In genomic region chr1:211902624-211903291, GRCh38 we compare ENCODE assay signal across 18 cellular contexts.
DNase-seq lines count a peak whose midpoint lies in the region; TF ChIP-seq lines count a peak whose summit lies in the region.
"Had no signal": no experiment of that assay in that cellular context is flagged by ENCODE, and none has a peak within 500 bp of the region (broad histone marks: within the 10 kb centered on the region; RNA-seq: fewer than 3 reads in every experiment).

No MANE protein-coding gene starts in this region.

- H3K4me3 ChIP-seq in GM06990 (replicated peaks; ENCODE audit: low read depth, low read length) = no peak overlapping the region
- H3K4me3 ChIP-seq in hepatocyte = no peak overlapping the region
- no peak overlapping the region for H3K4me3 ChIP-seq in liver (ENCODE audit: low read depth in 1 of 3, low read length in 3 of 3)
- H3K4me3 ChIP-seq in left ventricle myocardium inferior = no peak overlapping the region
- no peak overlapping the region for H3K4me3 ChIP-seq in SJCRH30
- H3K4me3 ChIP-seq: GM23338 had no signal

- H2AFZ ChIP-seq in hepatocyte = no peak overlapping the region
- H2AFZ ChIP-seq: GM23338 had no signal

- TF ChIP-seq CTCF in GM06990 (IDR thresholded peaks at IDR 0.05; ENCODE audit: insufficient read depth, low read length, poor library complexity, severe bottlenecking) = no peak
- TF ChIP-seq CTCF in hepatocyte (IDR thresholded peaks at IDR 0.05; ENCODE audit: poor library complexity) = no peak
- TF ChIP-seq CTCF in liver (IDR thresholded peaks at IDR 0.05; ENCODE audit: low read depth, low read length, missing input control) = no peak
- TF ChIP-seq CTCF in left ventricle myocardium inferior (IDR thresholded peaks at IDR 0.05; ENCODE audit: borderline replicate concordance) = no peak

- WGBS in hepatocyte (ENCODE audit: low lambda C conversion rate, missing lambda C conversion rate) = 93% methylated on average over 4 of the region's 4 CpGs
- WGBS in liver = 44% methylated on average over 4 of the region's 4 CpGs

- peak; percentile 18 for DNase-seq in GM06990 (ENCODE audit: extremely low read depth, insufficient read length)
- DNase-seq in RPMI8226 = peak; percentile 76
- no peak for DNase-seq in hepatocyte (ENCODE audit: low spot score)
- DNase-seq in caudate nucleus (lab: John Stamatoyannopoulos, UW) = no peak
- DNase-seq in left ventricle myocardium inferior = no peak
- DNase-seq in SJCRH30 = no peak
- no peak for DNase-seq in activated CD8-positive, alpha-beta memory T cell treated with anti-CD3 and anti-CD28 coated beads, Interleukin-2, amount 50 U/mL, for 4 hours
- DNase-seq: CD4-positive, alpha-beta T cell; CD8-positive, alpha-beta memory T cell; DMS 273 treated with DMSO at 0.1 percent for 48 hours; DMS79; EL; GDM1; H9 had no signal

- intact Hi-C loops in left ventricle myocardium inferior (cut with micrococcal nuclease) = no loop called here

- no peak overlapping the region for H3K9ac ChIP-seq in liver (ENCODE audit: low read depth in 1 of 2, low read length in 2 of 2)
- H3K9ac ChIP-seq: BLaER1 treated with 17β-estradiol and CSF1 and Interleukin-3, amounts not matched to agents 10 nM and 100 nM had no signal

- no peaks in the 10 kb centered on the region for H3K27me3 ChIP-seq in GM06990 (replicated peaks; ENCODE audit: control insufficient read depth, insufficient read depth, low read length)
- H3K27me3 ChIP-seq in hepatocyte = no peaks in the 10 kb centered on the region
- H3K27me3 ChIP-seq in liver (ENCODE audit: control insufficient read depth in 4 of 4, insufficient read depth in 4 of 4, low read length in 3 of 4) = no peaks in the 10 kb centered on the region
- peaks cover 8% of the 10 kb centered on the region for H3K27me3 ChIP-seq in left ventricle myocardium inferior (ENCODE audit: low read depth)
- H3K27me3 ChIP-seq in SJCRH30 = no peaks in the 10 kb centered on the region; the same call in 1 of the 2 replicates
- H3K27me3 ChIP-seq: BLaER1 treated with 17β-estradiol and CSF1 and Interleukin-3, amounts not matched to agents 10 nM and 100 nM had no signal

- H3K4me1 ChIP-seq in hepatocyte (ENCODE audit: insufficient read depth) = no peaks in the 10 kb centered on the region
- peaks cover 4 to 19% (median 15%) of the 10 kb centered on the region in 4 donors for H3K4me1 ChIP-seq in liver (ENCODE audit: control insufficient read depth in 4 of 4, insufficient read depth in 4 of 4, low read length in 3 of 4)
- no peaks in the 10 kb centered on the region for H3K4me1 ChIP-seq in left ventricle myocardium inferior
- peaks cover 2% of the 10 kb centered on the region for H3K4me1 ChIP-seq in SJCRH30

- no peaks in the 10 kb centered on the region for H3K9me3 ChIP-seq in hepatocyte (ENCODE audit: low read depth)
- H3K9me3 ChIP-seq in liver (ENCODE audit: control insufficient read depth in 4 of 4, low read length in 3 of 4) = no peaks in the 10 kb centered on the region
- no peaks in the 10 kb centered on the region for H3K9me3 ChIP-seq in left ventricle myocardium inferior (replicated peaks)
- no peaks in the 10 kb centered on the region for H3K9me3 ChIP-seq in SJCRH30 (replicated peaks)

- H3K27ac ChIP-seq in hepatocyte = peak overlapping the region; percentile 64
- peak overlapping the region; percentile 94 to 98 for H3K27ac ChIP-seq in liver (ENCODE audit: low read depth in 1 of 2, low read length in 2 of 2)
- H3K27ac ChIP-seq in caudate nucleus (ENCODE audit: low read depth, low read length) = no peak overlapping the region
- H3K27ac ChIP-seq in left ventricle myocardium inferior (replicated peaks) = no peak overlapping the region
- H3K27ac ChIP-seq in SJCRH30 = no peak overlapping the region
- H3K27ac ChIP-seq: 22Rv1; BLaER1 treated with 17β-estradiol and CSF1 and Interleukin-3, amounts not matched to agents 10 nM and 100 nM had no signal

- H3K79me2 ChIP-seq in hepatocyte = no peaks in the 10 kb centered on the region

- no peak overlapping the region for H3K4me2 ChIP-seq in hepatocyte
- H3K4me2 ChIP-seq: BLaER1 treated with 17β-estradiol and CSF1 and Interleukin-3, amounts not matched to agents 10 nM and 100 nM; GM23338 had no signal

- no peak for TF ChIP-seq RAD21 in liver (IDR thresholded peaks at IDR 0.05)

- H4K20me1 ChIP-seq in hepatocyte (ENCODE audit: insufficient read depth, poor library complexity, severe bottlenecking) = no peaks in the 10 kb centered on the region
- H4K20me1 ChIP-seq: BLaER1 treated with 17β-estradiol and CSF1 and Interleukin-3, amounts not matched to agents 10 nM and 100 nM had no signal

- H3K36me3 ChIP-seq in GM06990 (ENCODE audit: control insufficient read depth, insufficient read depth, low read length) (no peaks in the 10 kb centered on the region), hepatocyte (replicated peaks; ENCODE audit: insufficient read depth, low read depth) (no peaks in the 10 kb centered on the region), liver (ENCODE audit: control insufficient read depth in 4 of 4, insufficient read depth in 3 of 4, low read depth in 1 of 4, low read length in 3 of 4) (no peaks in the 10 kb centered on the region), left ventricle myocardium inferior (no peaks in the 10 kb centered on the region), SJCRH30 (no peaks in the 10 kb centered on the region)

- H3K9me2 ChIP-seq in hepatocyte (replicated peaks; ENCODE audit: insufficient read depth) = no peaks in the 10 kb centered on the region

TF ChIP-seq in liver, 16 proteins besides CTCF, POLR2A, EP300 and RAD21:
- no peak for TF ChIP-seq TAF1 (conservative IDR thresholded peaks at IDR 0.05)

Comparison
In these comparisons a context has a peak if more than half of its experiments do, and no peak if none do; other contexts are left out.
1. DNase-seq: peak in GM06990 (single experiment) and RPMI8226 (single experiment); none in hepatocyte (single experiment), caudate nucleus (0 of 61), left ventricle myocardium inferior (single experiment), SJCRH30 (0 of 2) and activated CD8-positive, alpha-beta memory T cell treated with anti-CD3 and anti-CD28 coated beads, Interleukin-2, amount 50 U/mL, for 4 hours (single experiment).
2. H3K27ac ChIP-seq: peak in hepatocyte (single experiment) and liver (2 of 2); none in caudate nucleus (single experiment), left ventricle myocardium inferior (single experiment) and SJCRH30 (single experiment).